20 cellular contexts compared by ENCODE assay signal in genomic region chr6:87799651-87800050, GRCh38.
DNase-seq lines count a peak whose midpoint lies in the region; ATAC-seq, FAIRE-seq and TF ChIP-seq lines count a peak whose summit lies in the region.
"Had no signal": no experiment of that assay in that cellular context is flagged by ENCODE, and none has a peak within 500 bp of the region (broad histone marks: within the 10 kb centered on the region; RNA-seq: fewer than 3 reads in every experiment).

No MANE protein-coding gene starts in this region.

- peak overlapping the region; percentile 85 for H3K27ac ChIP-seq in HepG2 (ENCODE audit: extremely low read length, insufficient read depth, low read length)
- H3K27ac ChIP-seq in right lobe of liver, result no peak overlapping the region
- H3K27ac ChIP-seq in OCI-LY7 (ENCODE audit: low read depth, low read length, poor library complexity, severe bottlenecking), result peak overlapping the region; percentile 91
- H3K27ac ChIP-seq in transverse colon, result no peak overlapping the region
- H3K27ac ChIP-seq: cardiac muscle cell, pancreas, skin epidermis had no signal

- TF ChIP-seq EP300 in HepG2 (IDR thresholded peaks at IDR 0.05; ENCODE audit: low read depth in 2 of 2, low read length in 2 of 2), result no peak
- TF ChIP-seq EP300 in HepG2 (CRISPR knock-in tag; IDR thresholded peaks at IDR 0.05; ENCODE audit: borderline replicate concordance), result no peak
- TF ChIP-seq EP300 in transverse colon (IDR thresholded peaks at IDR 0.05; ENCODE audit: low read depth), result no peak

- DNase-seq in HepG2 (ENCODE audit: low spot score) (no peak), right lobe of liver (no peak), OCI-LY7 (ENCODE audit: low spot score) (peak; percentile 80), transverse colon (no peak), mucosa of gallbladder (ENCODE audit: low spot score) (no peak)
- no peak for DNase-seq in stimulated activated naive B cell treated with anti-CD40 and anti-IgM and Interleukin-4, amounts not matched to agents 10 μg/mL and 1 μg/mL and 100 μg/mL, for 72 hours
- no peak for DNase-seq in activated CD4-positive, alpha-beta T cell treated with anti-CD3 and anti-CD28 coated beads for 36 hours
- DNase-seq: activated CD8-positive, alpha-beta T cell treated with anti-CD3 and anti-CD28 coated beads for 36 hours; DMS79 treated with DMSO at 0.1 percent for 48 hours; effector CD8-positive, alpha-beta T cell; NCI-H1417 treated with DMSO at 0.1 percent for 48 hours; pancreas; PC-3; stimulated activated naive CD4-positive, alpha-beta T cell treated with Interleukin-2 at 50 U/mL for 16 hours had no signal

- intact Hi-C loops in HepG2 (cut with micrococcal nuclease; ENCODE audit: unreplicated experiment) (loop anchor here (1.0 to 5.0 kb wide), 2 partner anchors 97 to 207 kb away; partner anchors contain the start of genes AKIRIN2 and ORC3), right lobe of liver (cut with DNase I) (no loop called here), OCI-LY7 (cut with micrococcal nuclease; ENCODE audit: unreplicated experiment) (loop anchor here (1.0 to 5.0 kb wide), 3 partner anchors 29 to 327 kb away; partner anchors contain the start of gene SLC35A1), transverse colon (cut with DNase I; ENCODE audit: low total_unique reads) (no loop called here)
- intact Hi-C loops in activated CD4-positive, alpha-beta T cell treated with anti-CD3 and anti-CD28 coated beads for 36 hours (cut with DNase I, micrococcal nuclease), result no loop called here

- WGBS in HepG2 (ENCODE audit: low lambda C conversion rate), result 79% methylated on average over 6 of the region's 6 CpGs
- 78% methylated on average over 6 of the region's 6 CpGs for WGBS in right lobe of liver (ENCODE audit: insufficient coverage, low coverage, low lambda C conversion rate, missing lambda C conversion rate)
- WGBS in transverse colon (ENCODE audit: low coverage in 1 of 2), 2 donors, result 57 to 66% methylated on average over 6 of the region's 6 CpGs

- TF ChIP-seq RAD21 in HepG2 (CRISPR knock-in tag; IDR thresholded peaks at IDR 0.05), result no peak

- no peaks in the 10 kb centered on the region for H3K9me2 ChIP-seq in OCI-LY7 (ENCODE audit: insufficient read depth, low read length)

- POLR2A ChIA-PET in HepG2 (lab: Yijun Ruan, JAX), result interaction anchor here (1.0 to 2.5 kb wide), 14 partner anchors 8 to 1164 kb away, joined by 3 to 15 read pairs (median 4); partner anchors contain the start of genes AKIRIN2, ORC3, RARS2 and RNGTT
- POLR2A ChIA-PET in OCI-LY7 (lab: Charles Lee), result interaction anchor here (0.6 to 6.6 kb wide), 21 partner anchors 8 to 1555 kb away, joined by 3 to 67 read pairs (median 5); partner anchors contain the start of gene AKIRIN2
- POLR2A ChIA-PET in activated CD4-positive, alpha-beta T cell treated with anti-CD3 and anti-CD28 coated beads for 36 hours (lab: Charles Lee), result no interaction called here

- peaks cover 24 to 29% of the 10 kb centered on the region in 2 donors for H3K4me1 Mint-ChIP-seq in stimulated activated naive B cell treated with anti-CD40 and anti-IgM and Interleukin-4, amounts not matched to agents 10 μg/mL and 1 μg/mL and 100 μg/mL, for 72 hours
- no peaks in the 10 kb centered on the region for H3K4me1 Mint-ChIP-seq in activated CD4-positive, alpha-beta T cell treated with anti-CD3 and anti-CD28 coated beads for 36 hours

- no peak for FAIRE-seq in HepG2 (lab: Jason Lieb, UNC)
- FAIRE-seq: H1, K562, pancreas had no signal

- in situ Hi-C loops in HepG2 (cut with HindIII; ENCODE audit: extremely low pct_ligation_motif_present, low pct_unique_long_range_greater_than_20kb), result loop anchor here (5.0 kb wide), 1 partner anchor 97 kb away; the partner anchor contains the start of gene AKIRIN2
- in situ Hi-C loops in transverse colon (cut with MboI; ENCODE audit: low pct_ligation_motif_present in 1 of 4, low pct_unique_long_range_greater_than_20kb in 1 of 4, low sequenced_read_pairs in 3 of 4), result no loop called here

- H3K79me2 ChIP-seq in HepG2 (ENCODE audit: insufficient read depth, low read length), result no peaks in the 10 kb centered on the region
- peaks cover 37% of the 10 kb centered on the region; the same call in 1 of the 2 replicates for H3K79me2 ChIP-seq in OCI-LY7 (ENCODE audit: insufficient read depth, low read depth, low read length)

- H3K9me3 ChIP-seq in HepG2 (ENCODE audit: low read length) (no peaks in the 10 kb centered on the region), right lobe of liver (no peaks in the 10 kb centered on the region), OCI-LY7 (ENCODE audit: low read length) (no peaks in the 10 kb centered on the region), transverse colon (no peaks in the 10 kb centered on the region)
- H3K9me3 ChIP-seq: pancreas had no signal

- peak overlapping the region; percentile 3 to 30 for H3K4me3 Mint-ChIP-seq in stimulated activated naive B cell treated with anti-CD40 and anti-IgM and Interleukin-4, amounts not matched to agents 10 μg/mL and 1 μg/mL and 100 μg/mL, for 72 hours
- H3K4me3 Mint-ChIP-seq in activated CD4-positive, alpha-beta T cell treated with anti-CD3 and anti-CD28 coated beads for 36 hours, result no peak overlapping the region
- H3K4me3 Mint-ChIP-seq: activated CD8-positive, alpha-beta T cell treated with anti-CD3 and anti-CD28 coated beads for 36 hours; activated T-helper 1 cell treated with anti-CD3 and anti-CD28 coated beads, Interleukin-12 subunit alpha, Interleukin-12 subunit beta, Interleukin-2, Interleukin-4 antibody, amounts not matched to agents 30 ng/mL and 10 ng/mL and 1 ng/mL, durations not matched to agents 14 hours and 24 hours and 36 hours had no signal

- no peaks in the 10 kb centered on the region for H3K9me3 Mint-ChIP-seq in stimulated activated naive B cell treated with anti-CD40 and anti-IgM and Interleukin-4, amounts not matched to agents 10 μg/mL and 1 μg/mL and 100 μg/mL, for 72 hours
- H3K9me3 Mint-ChIP-seq in activated CD4-positive, alpha-beta T cell treated with anti-CD3 and anti-CD28 coated beads for 36 hours (ENCODE audit: low read depth), result no peaks in the 10 kb centered on the region
- H3K9me3 Mint-ChIP-seq: activated CD8-positive, alpha-beta T cell treated with anti-CD3 and anti-CD28 coated beads for 36 hours; activated T-helper 1 cell treated with anti-CD3 and anti-CD28 coated beads, Interleukin-12 subunit alpha, Interleukin-12 subunit beta, Interleukin-2, Interleukin-4 antibody, amounts not matched to agents 30 ng/mL and 10 ng/mL and 1 ng/mL, durations not matched to agents 14 hours and 24 hours and 36 hours had no signal

- CTCF ChIA-PET in HepG2 (lab: Yijun Ruan, JAX; ENCODE audit: low intra/inter-chr PET ratio, low total read pairs) (no interaction called here), OCI-LY7 (lab: Charles Lee; ENCODE audit: unreplicated experiment) (interaction anchor here (1.2 to 1.6 kb wide), 2 partner anchors 16 to 43 kb away, joined by 3 read pairs; no protein-coding TSS in a partner anchor)
- CTCF ChIA-PET in activated CD4-positive, alpha-beta T cell treated with anti-CD3 and anti-CD28 coated beads for 36 hours (lab: Charles Lee), result interaction anchor here (1.0 kb wide), 1 partner anchor 118 kb away, joined by 3 read pairs; no protein-coding TSS in a partner anchor

- H3K27ac Mint-ChIP-seq in stimulated activated naive B cell treated with anti-CD40 and anti-IgM and Interleukin-4, amounts not matched to agents 10 μg/mL and 1 μg/mL and 100 μg/mL, for 72 hours, result no peak overlapping the region
- no peak overlapping the region for H3K27ac Mint-ChIP-seq in activated CD4-positive, alpha-beta T cell treated with anti-CD3 and anti-CD28 coated beads for 36 hours
- H3K27ac Mint-ChIP-seq: activated CD8-positive, alpha-beta T cell treated with anti-CD3 and anti-CD28 coated beads for 36 hours; activated T-helper 1 cell treated with anti-CD3 and anti-CD28 coated beads, Interleukin-12 subunit alpha, Interleukin-12 subunit beta, Interleukin-2, Interleukin-4 antibody, amounts not matched to agents 30 ng/mL and 10 ng/mL and 1 ng/mL, durations not matched to agents 14 hours and 24 hours and 36 hours had no signal

- H3K4me1 ChIP-seq in HepG2 (ENCODE audit: insufficient read depth, low read length) (peaks cover 83% of the 10 kb centered on the region), right lobe of liver (peaks cover 0 to 12% (median 0%) of the 10 kb centered on the region in 4 donors), OCI-LY7 (ENCODE audit: insufficient read depth, low read length, poor library complexity, severe bottlenecking) (peaks cover 94% of the 10 kb centered on the region), transverse colon (no peaks in the 10 kb centered on the region)
- H3K4me1 ChIP-seq: pancreas had no signal

- no peak for ATAC-seq in HepG2
- ATAC-seq in right lobe of liver, result no peak
- peak; percentile 54 for ATAC-seq in HG03135 (IDR thresholded peaks at IDR 0.05; ENCODE audit: unreplicated experiment)
- ATAC-seq in stimulated activated naive B cell treated with anti-CD40 and anti-IgM and Interleukin-4, amounts not matched to agents 10 μg/mL and 1 μg/mL and 100 μg/mL, for 72 hours (replicated peaks), result peak; percentile 38 to 74
- ATAC-seq in activated CD4-positive, alpha-beta T cell treated with anti-CD3 and anti-CD28 coated beads for 36 hours, result no peak
- ATAC-seq: activated CD8-positive, alpha-beta T cell treated with anti-CD3 and anti-CD28 coated beads for 36 hours; K562; pancreas; PC-3 had no signal

- H3K36me3 ChIP-seq in HepG2 (replicated peaks in 1 of 2; ENCODE audit: control insufficient read depth in 1 of 2, insufficient read depth in 2 of 2, low read length in 2 of 2), result no peaks in the 10 kb centered on the region
- no peaks in the 10 kb centered on the region for H3K36me3 ChIP-seq in right lobe of liver
- no peaks in the 10 kb centered on the region for H3K36me3 ChIP-seq in OCI-LY7 (ENCODE audit: insufficient read depth, low read length)
- no peaks in the 10 kb centered on the region for H3K36me3 ChIP-seq in transverse colon
- H3K36me3 ChIP-seq: cardiac muscle cell, pancreas had no signal

- H3K9ac ChIP-seq in HepG2 (ENCODE audit: insufficient read depth, low read depth, low read length), result peak overlapping the region; percentile 62

- no peaks in the 10 kb centered on the region for H3K36me3 Mint-ChIP-seq in stimulated activated naive B cell treated with anti-CD40 and anti-IgM and Interleukin-4, amounts not matched to agents 10 μg/mL and 1 μg/mL and 100 μg/mL, for 72 hours
- no peaks in the 10 kb centered on the region for H3K36me3 Mint-ChIP-seq in activated CD4-positive, alpha-beta T cell treated with anti-CD3 and anti-CD28 coated beads for 36 hours (ENCODE audit: low read depth)

- peak overlapping the region; percentile 79 for H3K4me2 ChIP-seq in HepG2 (ENCODE audit: low read depth, low read length)
- peak overlapping the region; percentile 82 for H3K4me2 ChIP-seq in OCI-LY7 (ENCODE audit: low read length)

- no peak overlapping the region for H2AFZ ChIP-seq in HepG2 (ENCODE audit: low read length)
- peak overlapping the region; percentile 66; the same call in 1 of the 2 replicates for H2AFZ ChIP-seq in OCI-LY7 (ENCODE audit: low read length)

- H3K4me3 ChIP-seq in HepG2 (replicated peaks in 1 of 3; ENCODE audit: insufficient read depth in 1 of 3, low read depth in 2 of 3, low read length in 3 of 3), result peak overlapping the region in 2 of 3 experiments; percentile 23 to 41; a peak in 2 of 6 replicates
- no peak overlapping the region for H3K4me3 ChIP-seq in right lobe of liver
- peak overlapping the region; percentile 66 for H3K4me3 ChIP-seq in OCI-LY7 (ENCODE audit: low read depth, low read length, poor library complexity, severe bottlenecking)
- no peak overlapping the region for H3K4me3 ChIP-seq in transverse colon
- H3K4me3 ChIP-seq: cardiac muscle cell, K562, pancreas, skin epidermis had no signal

- H3K27me3 Mint-ChIP-seq in stimulated activated naive B cell treated with anti-CD40 and anti-IgM and Interleukin-4, amounts not matched to agents 10 μg/mL and 1 μg/mL and 100 μg/mL, for 72 hours, result no peaks in the 10 kb centered on the region
- H3K27me3 Mint-ChIP-seq in activated CD4-positive, alpha-beta T cell treated with anti-CD3 and anti-CD28 coated beads for 36 hours, result no peaks in the 10 kb centered on the region

- BruUV-seq in HepG2 (replicated peaks; lab: Mats Ljungman, UMichigan) (no TSS peak), OCI-LY7 (replicated peaks; lab: Mats Ljungman, UMichigan) (no TSS peak)

- TF ChIP-seq POLR2A in HepG2 (IDR thresholded peaks at IDR 0.05; ENCODE audit: insufficient read depth in 1 of 2, low read depth in 2 of 2, low read length in 2 of 2), result no peak
- TF ChIP-seq POLR2A in right lobe of liver (IDR thresholded peaks at IDR 0.05), result no peak
- no peak for TF ChIP-seq POLR2A in transverse colon (IDR thresholded peaks at IDR 0.05)

- TF ChIP-seq CTCF in HepG2 (CRISPR knock-in tag; IDR thresholded peaks at IDR 0.05), result no peak
- no peak for TF ChIP-seq CTCF in right lobe of liver (IDR thresholded peaks at IDR 0.05)
- no peak for TF ChIP-seq CTCF in OCI-LY7 (conservative IDR thresholded peaks at IDR 0.05; ENCODE audit: low read length)
- no peak for TF ChIP-seq CTCF in transverse colon (IDR thresholded peaks at IDR 0.05)

- H4K20me1 ChIP-seq in HepG2 (ENCODE audit: insufficient read depth, low read length) (no peaks in the 10 kb centered on the region), OCI-LY7 (ENCODE audit: insufficient read depth, low read length) (no peaks in the 10 kb centered on the region)

- H3K27me3 ChIP-seq in HepG2 (ENCODE audit: control insufficient read depth in 1 of 2, insufficient read depth in 2 of 2, low read length in 2 of 2), result no peaks in the 10 kb centered on the region
- no peaks in the 10 kb centered on the region for H3K27me3 ChIP-seq in right lobe of liver
- H3K27me3 ChIP-seq in transverse colon, result no peaks in the 10 kb centered on the region
- H3K27me3 ChIP-seq: cardiac muscle cell had no signal

Comparison
In these comparisons a context has a peak if more than half of its experiments do, and no peak if none do; other contexts are left out.
1. H3K27ac ChIP-seq: peak in HepG2 (single experiment) and OCI-LY7 (single experiment); none in right lobe of liver (0 of 3) and transverse colon (0 of 4).
2. H3K4me3 ChIP-seq: peak in HepG2 (2 of 3) and OCI-LY7 (single experiment); none in right lobe of liver (0 of 3) and transverse colon (0 of 4).
3. intact Hi-C loops: an anchor here in HepG2 (1.0 to 5.0 kb wide) and OCI-LY7 (1.0 to 5.0 kb wide); none called in right lobe of liver, transverse colon and activated CD4-positive, alpha-beta T cell treated with anti-CD3 and anti-CD28 coated beads for 36 hours.
4. ATAC-seq: peak in HG03135 (single experiment) and stimulated activated naive B cell treated with anti-CD40 and anti-IgM and Interleukin-4, amounts not matched to agents 10 μg/mL and 1 μg/mL and 100 μg/mL, for 72 hours (2 of 2); none in HepG2 (single experiment), right lobe of liver (0 of 4) and activated CD4-positive, alpha-beta T cell treated with anti-CD3 and anti-CD28 coated beads for 36 hours (single experiment).